18 cellular contexts compared by ENCODE assay signal in the genomic region with DNA sequence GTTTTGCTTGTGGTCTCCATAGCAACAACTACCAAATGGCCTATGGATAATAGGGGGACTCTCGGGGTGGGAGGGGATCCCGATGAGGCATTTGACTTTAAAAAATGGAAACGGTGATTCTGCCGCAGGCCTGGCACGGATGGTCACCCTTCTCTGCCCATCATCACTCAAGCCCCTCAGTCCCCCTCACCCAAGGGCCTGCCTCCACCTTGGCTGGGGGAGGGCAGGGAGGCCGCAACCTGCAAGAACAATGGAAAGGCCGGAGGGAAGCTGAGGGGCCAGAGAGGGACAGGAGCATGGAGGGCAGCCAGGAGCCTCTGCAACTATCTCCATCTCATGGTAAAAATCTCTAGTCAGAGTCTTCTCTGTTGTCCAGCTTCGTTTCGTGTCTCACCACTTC.
A peak's percentile ranks its signal among the peaks of the same experiment; 100 is the strongest.
DNase-seq lines count a peak whose midpoint lies in the region; ATAC-seq and TF ChIP-seq lines count a peak whose summit lies in the region.
"Had no signal": no experiment of that assay in that cellular context is flagged by ENCODE, and none has a peak within 500 bp of the region (broad histone marks: within the 10 kb centered on the region; RNA-seq: fewer than 3 reads in every experiment).

No MANE protein-coding gene starts in this region.

- H3K36me3 Mint-ChIP-seq in activated CD4-positive, alpha-beta T cell treated with anti-CD3 and anti-CD28 coated beads, Interleukin-2, amount 10 ng/mL, durations not matched to agents 24 days and 14 days (ENCODE audit: low read depth): no peaks in the 10 kb centered on the region
- peaks cover 3% of the 10 kb centered on the region for H3K36me3 Mint-ChIP-seq in activated CD4-positive, alpha-beta T cell treated with anti-CD3 and anti-CD28 coated beads for 36 hours (ENCODE audit: low read depth)
- H3K36me3 Mint-ChIP-seq in T-helper 17 cell (ENCODE audit: low read depth) (no peaks in the 10 kb centered on the region), immature natural killer cell (peaks cover 0 to 6% (median 0%) of the 10 kb centered on the region in 3 donors)
- H3K36me3 Mint-ChIP-seq: stimulated activated effector memory CD8-positive, alpha-beta T cell treated with anti-CD3 and anti-CD28 coated beads, Interleukin-12 subunit alpha, Interleukin-12 subunit beta, amount 100 ng/mL, for 72 hours had no signal

- CTCF ChIA-PET in activated CD4-positive, alpha-beta T cell treated with anti-CD3 and anti-CD28 coated beads for 36 hours (lab: Charles Lee): interaction anchor here (0.6 to 1.5 kb wide), 2 partner anchors 185 to 252 kb away, joined by 3 to 4 read pairs; no protein-coding TSS in a partner anchor

- H3K36me3 ChIP-seq in right atrium auricular region: no peaks in the 10 kb centered on the region
- H3K36me3 ChIP-seq in skeletal muscle tissue (ENCODE audit: control insufficient read depth in 3 of 3, insufficient read depth in 3 of 3, low read length in 3 of 3): no peaks in the 10 kb centered on the region

- no peak overlapping the region for H3K27ac Mint-ChIP-seq in activated CD4-positive, alpha-beta T cell treated with anti-CD3 and anti-CD28 coated beads, Interleukin-2, amount 10 ng/mL, durations not matched to agents 24 days and 14 days
- no peak overlapping the region for H3K27ac Mint-ChIP-seq in activated CD4-positive, alpha-beta T cell treated with anti-CD3 and anti-CD28 coated beads for 36 hours
- peak overlapping the region; percentile 43 for H3K27ac Mint-ChIP-seq in T-helper 17 cell
- H3K27ac Mint-ChIP-seq in immature natural killer cell: no peak overlapping the region
- H3K27ac Mint-ChIP-seq: mesothelial cell of epicardium; stimulated activated effector memory CD8-positive, alpha-beta T cell treated with anti-CD3 and anti-CD28 coated beads, Interleukin-12 subunit alpha, Interleukin-12 subunit beta, amount 100 ng/mL, for 72 hours; T-helper 1 cell treated with Interleukin-12 subunit alpha and Interleukin-12 subunit beta and Interleukin-4 antibody, amounts not matched to agents 30 μg/mL and 1 μg/mL, for 36 hours had no signal

- H3K27ac ChIP-seq in right atrium auricular region (peak overlapping the region; percentile 62 to 85), skeletal muscle tissue (ENCODE audit: low read depth, low read length) (peak overlapping the region; percentile 50)
- H3K27ac ChIP-seq: C4-2B had no signal

- H3K9ac ChIP-seq in skeletal muscle tissue (ENCODE audit: low read depth in 1 of 3, low read length in 3 of 3): peak overlapping the region in 1 of 3 donors; percentile 45

- H3K9me3 ChIP-seq in T-helper 17 cell (ENCODE audit: control insufficient read depth, low read length, poor library complexity, severe bottlenecking) (no peaks in the 10 kb centered on the region), right atrium auricular region (no peaks in the 10 kb centered on the region), skeletal muscle tissue (ENCODE audit: control insufficient read depth in 3 of 3, low read length in 3 of 3) (no peaks in the 10 kb centered on the region)

- peak; percentile 49 for DNase-seq in activated CD4-positive, alpha-beta T cell treated with anti-CD3 and anti-CD28 coated beads, Interleukin-2, amount 10 ng/mL, durations not matched to agents 24 days and 14 days
- no peak for DNase-seq in activated CD4-positive, alpha-beta T cell treated with anti-CD3 and anti-CD28 coated beads for 36 hours
- DNase-seq in T-helper 17 cell: no peak
- peak; percentile 53 for DNase-seq in right atrium auricular region (ENCODE audit: low spot score)
- no peak for DNase-seq in NCI-H2196 treated with DMSO at 0.1 percent for 48 hours (lab: John Stamatoyannopoulos, UW; ENCODE audit: unreplicated experiment)
- DNase-seq in immature natural killer cell: no peak
- DNase-seq: activated T-cell treated with anti-CD3 and anti-CD28 coated beads, Interleukin-2, amount 50 U/mL, for 4 hours; DMS153; NCI-H146; NK-92 treated with Interleukin-12 subunit alpha and Interleukin-12 subunit beta, amount 100 ng/mL, for 24 hours; SHP77 had no signal

- no peaks in the 10 kb centered on the region for H3K27me3 ChIP-seq in right atrium auricular region
- peaks cover 0 to 27% (median 10%) of the 10 kb centered on the region in 3 donors for H3K27me3 ChIP-seq in skeletal muscle tissue (ENCODE audit: control insufficient read depth in 3 of 3, insufficient read depth in 3 of 3, low read length in 3 of 3)

- no peak overlapping the region for H3K4me3 ChIP-seq in right atrium auricular region
- no peak overlapping the region for H3K4me3 ChIP-seq in skeletal muscle tissue (ENCODE audit: low read length in 3 of 3)
- H3K4me3 ChIP-seq: smooth muscle cell had no signal

- TF ChIP-seq CTCF in right atrium auricular region (IDR thresholded peaks at IDR 0.05): no peak

- H3K27me3 Mint-ChIP-seq in activated CD4-positive, alpha-beta T cell treated with anti-CD3 and anti-CD28 coated beads, Interleukin-2, amount 10 ng/mL, durations not matched to agents 24 days and 14 days: peaks cover 23% of the 10 kb centered on the region
- H3K27me3 Mint-ChIP-seq in activated CD4-positive, alpha-beta T cell treated with anti-CD3 and anti-CD28 coated beads for 36 hours: peaks cover 2% of the 10 kb centered on the region
- H3K27me3 Mint-ChIP-seq in T-helper 17 cell: peaks cover 24% of the 10 kb centered on the region
- peaks cover 1 to 12% (median 2%) of the 10 kb centered on the region in 3 donors for H3K27me3 Mint-ChIP-seq in immature natural killer cell (ENCODE audit: low read depth in 3 of 3)

- POLR2A ChIA-PET in activated CD4-positive, alpha-beta T cell treated with anti-CD3 and anti-CD28 coated beads for 36 hours (lab: Charles Lee): no interaction called here

- ATAC-seq in activated CD4-positive, alpha-beta T cell treated with anti-CD3 and anti-CD28 coated beads for 36 hours: no peak
- ATAC-seq in T-helper 17 cell (no peak), HG03439 (IDR thresholded peaks at IDR 0.05; ENCODE audit: unreplicated experiment) (no peak)
- ATAC-seq: activated T-cell treated with anti-CD3 and anti-CD28 coated beads, Interleukin-2, amount 50 U/mL, for 4 hours; stimulated activated effector memory CD8-positive, alpha-beta T cell treated with anti-CD3 and anti-CD28 coated beads, Interleukin-12 subunit alpha, Interleukin-12 subunit beta, amount 100 ng/mL, for 72 hours had no signal

- H3K4me1 Mint-ChIP-seq in activated CD4-positive, alpha-beta T cell treated with anti-CD3 and anti-CD28 coated beads, Interleukin-2, amount 10 ng/mL, durations not matched to agents 24 days and 14 days: peaks cover 3% of the 10 kb centered on the region
- H3K4me1 Mint-ChIP-seq in activated CD4-positive, alpha-beta T cell treated with anti-CD3 and anti-CD28 coated beads for 36 hours: peaks cover 3% of the 10 kb centered on the region
- H3K4me1 Mint-ChIP-seq in T-helper 17 cell (peaks cover 2% of the 10 kb centered on the region), immature natural killer cell (peaks cover 2 to 6% of the 10 kb centered on the region in 2 donors)

- H3K4me1 ChIP-seq in right atrium auricular region (peaks cover 0 to 30% of the 10 kb centered on the region in 2 donors), skeletal muscle tissue (ENCODE audit: control insufficient read depth in 3 of 3, insufficient read depth in 3 of 3, low read length in 3 of 3) (peaks cover 10 to 22% (median 16%) of the 10 kb centered on the region in 3 donors)

- intact Hi-C loops in activated CD4-positive, alpha-beta T cell treated with anti-CD3 and anti-CD28 coated beads, Interleukin-2, amount 10 ng/mL, durations not matched to agents 24 days and 14 days (cut with micrococcal nuclease): no loop called here
- intact Hi-C loops in activated CD4-positive, alpha-beta T cell treated with anti-CD3 and anti-CD28 coated beads for 36 hours (cut with DNase I, micrococcal nuclease): no loop called here

- no peaks in the 10 kb centered on the region for H3K9me3 Mint-ChIP-seq in activated CD4-positive, alpha-beta T cell treated with anti-CD3 and anti-CD28 coated beads, Interleukin-2, amount 10 ng/mL, durations not matched to agents 24 days and 14 days
- peaks cover 7% of the 10 kb centered on the region for H3K9me3 Mint-ChIP-seq in activated CD4-positive, alpha-beta T cell treated with anti-CD3 and anti-CD28 coated beads for 36 hours (ENCODE audit: low read depth)
- peaks cover 0 to 2% (median 0%) of the 10 kb centered on the region in 6 donors for H3K9me3 Mint-ChIP-seq in immature natural killer cell
- H3K9me3 Mint-ChIP-seq: stimulated activated effector memory CD8-positive, alpha-beta T cell treated with anti-CD3 and anti-CD28 coated beads, Interleukin-12 subunit alpha, Interleukin-12 subunit beta, amount 100 ng/mL, for 72 hours had no signal

- H3K4me3 Mint-ChIP-seq in activated CD4-positive, alpha-beta T cell treated with anti-CD3 and anti-CD28 coated beads, Interleukin-2, amount 10 ng/mL, durations not matched to agents 24 days and 14 days: no peak overlapping the region
- no peak overlapping the region for H3K4me3 Mint-ChIP-seq in activated CD4-positive, alpha-beta T cell treated with anti-CD3 and anti-CD28 coated beads for 36 hours
- H3K4me3 Mint-ChIP-seq in T-helper 17 cell (no peak overlapping the region), immature natural killer cell (no peak overlapping the region)
- H3K4me3 Mint-ChIP-seq: activated T-cell treated with anti-CD3 and anti-CD28 coated beads, Interleukin-2, amount 50 U/mL, for 4 hours; mesothelial cell of epicardium; stimulated activated effector memory CD8-positive, alpha-beta T cell treated with anti-CD3 and anti-CD28 coated beads, Interleukin-12 subunit alpha, Interleukin-12 subunit beta, amount 100 ng/mL, for 72 hours; T-helper 1 cell treated with Interleukin-12 subunit alpha and Interleukin-12 subunit beta and Interleukin-4 antibody, amounts not matched to agents 30 μg/mL and 1 μg/mL, for 36 hours had no signal

Comparison
In these comparisons a context has a peak if more than half of its experiments do, and no peak if none do; other contexts are left out.
1. DNase-seq: peak in activated CD4-positive, alpha-beta T cell treated with anti-CD3 and anti-CD28 coated beads, Interleukin-2, amount 10 ng/mL, durations not matched to agents 24 days and 14 days (single experiment) and right atrium auricular region (single experiment); none in activated CD4-positive, alpha-beta T cell treated with anti-CD3 and anti-CD28 coated beads for 36 hours (single experiment), T-helper 17 cell (0 of 3), NCI-H2196 treated with DMSO at 0.1 percent for 48 hours (single experiment) and immature natural killer cell (0 of 3).